In the genomic region with DNA sequence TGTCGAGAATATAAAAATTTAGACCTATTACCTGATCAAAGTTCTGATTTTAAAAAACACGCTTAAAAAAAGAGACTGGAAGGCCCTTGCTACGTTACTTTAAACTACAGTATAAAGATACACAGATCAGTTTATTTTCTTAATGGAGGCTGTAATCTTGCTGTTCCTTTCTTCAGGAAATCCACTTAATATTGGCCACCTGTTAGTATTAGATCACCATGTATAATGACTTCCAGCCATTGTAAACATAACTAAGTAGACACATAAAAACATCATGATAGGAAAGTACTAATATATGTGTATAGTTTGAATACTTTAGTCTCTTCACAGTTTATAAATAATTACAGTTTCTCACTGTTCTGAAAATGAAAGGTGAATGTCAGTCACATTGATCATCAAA, we compare ENCODE assay signal across 33 cellular contexts.
"Had no signal": no experiment of that assay in that cellular context is flagged by ENCODE, and none has a peak within 500 bp of the region (broad histone marks: within the 10 kb centered on the region; RNA-seq: fewer than 3 reads in every experiment).

No MANE protein-coding gene starts in this region.

- ATAC-seq: activated naive CD8-positive, alpha-beta T cell treated with anti-CD3 and anti-CD28 coated beads, Interleukin-2, amount 50 U/mL, for 24 hours; activated T-cell treated with anti-CD3 and anti-CD28 coated beads, Interleukin-2, amount 50 U/mL, for 4 hours; PC-3; SK-N-SH treated with all-trans-retinoic acid at 6 μM for 48 hours had no signal

- H3K4me3 ChIP-seq: Peyer's patch had no signal

- H3K27ac ChIP-seq: KMS-11, Peyer's patch, VCaP had no signal

- H3K9ac ChIP-seq: KMS-11 had no signal

- H3K27me3 ChIP-seq: Peyer's patch had no signal

- H3K36me3 ChIP-seq: Peyer's patch had no signal

- H3K9me3 ChIP-seq: Peyer's patch had no signal

- DNase-seq: activated B cell treated with CpG ODN at 0.5 μM for 24 hours; activated CD4-positive, alpha-beta memory T cell treated with anti-CD3 and anti-CD28 coated beads for 36 hours; activated CD4-positive, alpha-beta T cell treated with anti-CD3 and anti-CD28 coated beads for 4 hours; activated CD4-positive, alpha-beta T cell treated with anti-CD3 and anti-CD28 coated beads, Interleukin-2, amount 50 U/mL, for 1 hour; activated CD4-positive, CD25-positive, alpha-beta regulatory T cell treated with anti-CD3 and anti-CD28 coated beads, Interleukin-2, amount 50 U/mL, for 72 hours; activated CD8-positive, alpha-beta memory T cell treated with anti-CD3 and anti-CD28 coated beads, Interleukin-2, amount 50 U/mL, for 4 hours; activated naive CD4-positive, alpha-beta T cell treated with anti-CD3 and anti-CD28 coated beads, Interleukin-2, amount 10 ng/mL, durations not matched to agents 7 days and 5 days; activated naive CD8-positive, alpha-beta T cell treated with anti-CD3 and anti-CD28 coated beads, Interleukin-2, amount 50 U/mL, for 24 hours; activated T-cell treated with anti-CD3 and anti-CD28 coated beads for 4 hours; activated T-cell treated with anti-CD3 and anti-CD28 coated beads, Interleukin-2, amount 50 U/mL, for 4 hours; anterior cingulate cortex; caudate nucleus; NCI-H1092 treated with DMSO at 0.1 percent for 48 hours; NCI-H146; NCI-H187; NCI-H2029 treated with DMSO at 0.1 percent for 48 hours; NCI-H2107; NCI-H2171; NCI-H510A; NCI-H526 treated with DMSO at 0.1 percent for 48 hours; NCI-H774; NK-92 treated with Interleukin-12 subunit alpha and Interleukin-12 subunit beta, amount 100 ng/mL, for 24 hours; PC-3; Peyer's patch; RPMI8226; SHP77 treated with DMSO at 0.1 percent for 48 hours; SW 1271; T-helper 1 cell; T-helper 2 cell; T-helper 9 cell had no signal

- H3K4me1 ChIP-seq: Peyer's patch had no signal
